19 cellular contexts compared by ENCODE assay signal in genomic region chr2:101064505-101064867, GRCh38.
DNase-seq lines count a peak whose midpoint lies in the region; ATAC-seq and TF ChIP-seq lines count a peak whose summit lies in the region.
"Had no signal": no experiment of that assay in that cellular context is flagged by ENCODE, and none has a peak within 500 bp of the region (broad histone marks: within the 10 kb centered on the region; RNA-seq: fewer than 3 reads in every experiment).

No MANE protein-coding gene starts in this region.

- H3K27me3 Mint-ChIP-seq in osteocyte (ENCODE audit: unreplicated experiment) = no peaks in the 10 kb centered on the region
- H3K27me3 Mint-ChIP-seq: stimulated activated naive CD8-positive, alpha-beta T cell treated with anti-CD3 and anti-CD28 coated beads, Interleukin-15, amount 100 ng/mL, for 72 hours had no signal

- no peaks in the 10 kb centered on the region for H3K9me3 Mint-ChIP-seq in osteocyte (ENCODE audit: unreplicated experiment)
- H3K9me3 Mint-ChIP-seq: activated T-helper 1 cell treated with anti-CD3 and anti-CD28 coated beads, Interleukin-12 subunit alpha, Interleukin-12 subunit beta, Interleukin-2, Interleukin-4 antibody, amounts not matched to agents 30 ng/mL and 10 ng/mL and 1 ng/mL, durations not matched to agents 14 hours and 24 hours and 36 hours; HFFc6; natural killer cell; stimulated activated naive CD8-positive, alpha-beta T cell treated with anti-CD3 and anti-CD28 coated beads, Interleukin-15, amount 100 ng/mL, for 72 hours had no signal

- H3K9ac ChIP-seq in BLaER1 = no peak overlapping the region
- H3K9ac ChIP-seq in HCT116 (ENCODE audit: low read length) = peak overlapping the region; percentile 7

- POLR2A ChIA-PET in HCT116 (lab: Charles Lee) = no interaction called here

- H3K4me2 ChIP-seq in BLaER1 (peak overlapping the region; percentile 51; the same call in 1 of the 2 replicates), HCT116 (ENCODE audit: low read length) (peak overlapping the region; percentile 47)

- peak; percentile 16; the same call in 1 of the 2 replicates for ATAC-seq in HCT116
- ATAC-seq in body of pancreas = no peak
- ATAC-seq: natural killer cell; stimulated activated naive CD8-positive, alpha-beta T cell treated with anti-CD3 and anti-CD28 coated beads, Interleukin-15, amount 100 ng/mL, for 72 hours had no signal

- no TSS peak for BruUV-seq in HCT116 (replicated peaks; lab: Mats Ljungman, UMichigan)

- no peak overlapping the region for H3K27ac ChIP-seq in BLaER1
- peak overlapping the region; percentile 45; the same call in 1 of the 2 replicates for H3K27ac ChIP-seq in HCT116 (ENCODE audit: low read depth, low read length)
- peak overlapping the region in 3 of 4 donors; percentile 67 to 75 (median 70) for H3K27ac ChIP-seq in body of pancreas

- H3K4me1 ChIP-seq in BLaER1 = peaks cover 12% of the 10 kb centered on the region
- peaks cover 19 to 27% of the 10 kb centered on the region in 2 experiments for H3K4me1 ChIP-seq in HCT116 (ENCODE audit: control insufficient read depth in 1 of 2, insufficient read depth in 2 of 2, low read length in 2 of 2)
- H3K4me1 ChIP-seq in body of pancreas = peaks cover 36% of the 10 kb centered on the region

- TF ChIP-seq CTCF in HCT116 (IDR thresholded peaks at IDR 0.05 in 2 of 3, conservative IDR thresholded peaks at IDR 0.05 in 1 of 3; ENCODE audit: borderline replicate concordance in 1 of 3, insufficient read depth in 1 of 3, low read depth in 2 of 3, low read length in 2 of 3) (no peak), body of pancreas (IDR thresholded peaks at IDR 0.05) (no peak), osteocyte (IDR thresholded peaks at IDR 0.05) (no peak)

- TF ChIP-seq POLR2A in HCT116 (IDR thresholded peaks at IDR 0.05; ENCODE audit: borderline replicate concordance, extremely low read depth, insufficient read depth, insufficient read length) (no peak), body of pancreas (IDR thresholded peaks at IDR 0.05) (no peak)

- H4K20me1 ChIP-seq in BLaER1 (no peaks in the 10 kb centered on the region), HCT116 (ENCODE audit: insufficient read depth) (no peaks in the 10 kb centered on the region)

- H3K4me3 Mint-ChIP-seq in osteocyte (ENCODE audit: unreplicated experiment) = no peak overlapping the region
- H3K4me3 Mint-ChIP-seq: activated T-helper 1 cell treated with anti-CD3 and anti-CD28 coated beads, Interleukin-12 subunit alpha, Interleukin-12 subunit beta, Interleukin-2, Interleukin-4 antibody, amounts not matched to agents 30 ng/mL and 10 ng/mL and 1 ng/mL, durations not matched to agents 14 hours and 24 hours and 36 hours; natural killer cell; stimulated activated naive CD8-positive, alpha-beta T cell treated with anti-CD3 and anti-CD28 coated beads, Interleukin-15, amount 100 ng/mL, for 72 hours had no signal

- no peaks in the 10 kb centered on the region for H3K36me3 ChIP-seq in BLaER1
- no peaks in the 10 kb centered on the region for H3K36me3 ChIP-seq in HCT116 (ENCODE audit: control insufficient read depth in 1 of 2, insufficient read depth in 2 of 2, low read length in 2 of 2)
- H3K36me3 ChIP-seq in body of pancreas (replicated peaks in 1 of 2; ENCODE audit: insufficient read depth in 1 of 2, low read depth in 2 of 2) = no peaks in the 10 kb centered on the region

- DNase-seq in HCT116 (ENCODE audit: low read depth, low spot score) (no peak), body of pancreas (no peak), osteocyte (ENCODE audit: extremely low spot score, unreplicated experiment) (no peak), HuH-7 (ENCODE audit: low spot score) (no peak), T1000 (lab: John Stamatoyannopoulos, UW) (no peak), activated gamma-delta T cell treated with Interleukin-2 at 50 U/mL for 16 hours (no peak), NCI-H1105 (lab: John Stamatoyannopoulos, UW) (no peak)
- DNase-seq: activated CD4-positive, alpha-beta T cell treated with anti-CD3 and anti-CD28 coated beads, Interleukin-2, amount 50 U/mL, for 48 hours; DMS 273 treated with DMSO at 0.1 percent for 48 hours; left lung; MM.1S; natural killer cell; NCI-H2081 treated with DMSO at 0.1 percent for 48 hours; NCI-H82; right cardiac atrium; stimulated activated naive CD8-positive, alpha-beta T cell treated with anti-CD3 and anti-CD28 coated beads, Interleukin-15, amount 100 ng/mL, for 72 hours had no signal

- no peaks in the 10 kb centered on the region for H3K9me2 ChIP-seq in HCT116 (ENCODE audit: insufficient read depth)

- H3K27me3 ChIP-seq in BLaER1 = no peaks in the 10 kb centered on the region
- no peaks in the 10 kb centered on the region for H3K27me3 ChIP-seq in HCT116 (ENCODE audit: insufficient read depth, low read length)
- no peaks in the 10 kb centered on the region for H3K27me3 ChIP-seq in body of pancreas
- H3K27me3 ChIP-seq: left lung had no signal

- no peaks in the 10 kb centered on the region for H3K9me3 ChIP-seq in BLaER1
- H3K9me3 ChIP-seq in HCT116 (ENCODE audit: control insufficient read depth in 1 of 2, insufficient read depth in 1 of 2, low read depth in 1 of 2, low read length in 2 of 2) = no peaks in the 10 kb centered on the region
- no peaks in the 10 kb centered on the region for H3K9me3 ChIP-seq in body of pancreas
- H3K9me3 ChIP-seq: left lung had no signal

- no peak overlapping the region for H2AFZ ChIP-seq in HCT116 (ENCODE audit: low read depth, low read length, poor library complexity, severe bottlenecking)

- RAD21 ChIA-PET in HCT116 (lab: Charles Lee; ENCODE audit: low non-redundant PET in 1 of 2, low total read pairs in 2 of 2, uncharacterized antibody in 2 of 2, unreplicated experiment in 2 of 2) = no interaction called here

- CTCF ChIA-PET in HCT116 (lab: Charles Lee) = no interaction called here

- peak overlapping the region; percentile 64 for H3K27ac Mint-ChIP-seq in osteocyte (ENCODE audit: unreplicated experiment)
- H3K27ac Mint-ChIP-seq: activated T-helper 1 cell treated with anti-CD3 and anti-CD28 coated beads, Interleukin-12 subunit alpha, Interleukin-12 subunit beta, Interleukin-2, Interleukin-4 antibody, amounts not matched to agents 30 ng/mL and 10 ng/mL and 1 ng/mL, durations not matched to agents 14 hours and 24 hours and 36 hours; natural killer cell had no signal

- peaks cover 47% of the 10 kb centered on the region for H3K4me1 Mint-ChIP-seq in osteocyte (ENCODE audit: unreplicated experiment)
- H3K4me1 Mint-ChIP-seq: natural killer cell had no signal

- H3K36me3 Mint-ChIP-seq in osteocyte (ENCODE audit: unreplicated experiment) = no peaks in the 10 kb centered on the region
- H3K36me3 Mint-ChIP-seq: natural killer cell had no signal

- WGBS in body of pancreas, 2 donors = 94% methylated on average over 3 of the region's 3 CpGs

- intact Hi-C loops in HCT116 (cut with micrococcal nuclease) = no loop called here
- intact Hi-C loops in body of pancreas (cut with DNase I) = no loop called here

- H3K4me3 ChIP-seq in BLaER1 = no peak overlapping the region
- H3K4me3 ChIP-seq in HCT116 (replicated peaks in 1 of 2; ENCODE audit: low read depth in 1 of 2, low read length in 2 of 2) = no peak overlapping the region
- no peak overlapping the region for H3K4me3 ChIP-seq in body of pancreas
- H3K4me3 ChIP-seq: left lung had no signal

- H3K79me2 ChIP-seq in HCT116 (ENCODE audit: insufficient read depth, low read length) = peaks cover 30% of the 10 kb centered on the region

- TF ChIP-seq RAD21 in HCT116 (IDR thresholded peaks at IDR 0.05; ENCODE audit: low read depth) = no peak

TF ChIP-seq in HCT116, 20 proteins besides CTCF, POLR2A, EP300 and RAD21 (continues in another document):
- TF ChIP-seq TCF7L2 (IDR thresholded peaks at IDR 0.05; ENCODE audit: borderline replicate concordance, extremely low read depth, insufficient read depth, insufficient read length) (no peak), SIN3A (IDR thresholded peaks at IDR 0.05; ENCODE audit: low read depth) (no peak), ATF3 (IDR thresholded peaks at IDR 0.05) (no peak), POLR2AphosphoS5 (IDR thresholded peaks at IDR 0.05; ENCODE audit: low read depth, low read length) (no peak), ZNF274 (IDR thresholded peaks at IDR 0.05; ENCODE audit: low read depth, low read length) (no peak), EZH2phosphoT487 (IDR thresholded peaks at IDR 0.05; ENCODE audit: borderline replicate concordance) (no peak), CBX3 (IDR thresholded peaks at IDR 0.05; ENCODE audit: low read depth) (no peak), MAX (IDR thresholded peaks at IDR 0.05) (no peak), ZBTB33 (IDR thresholded peaks at IDR 0.05; ENCODE audit: extremely low read depth, insufficient replicate concordance, low read length) (no peak), FOSL1 (IDR thresholded peaks at IDR 0.05; ENCODE audit: low read depth) (no peak), EZH2 (IDR thresholded peaks at IDR 0.05) (no peak), ZFX (IDR thresholded peaks at IDR 0.05) (no peak), YY1 (IDR thresholded peaks at IDR 0.05; ENCODE audit: extremely low read depth, insufficient replicate concordance, low read depth, low read length) (no peak), JUND (IDR thresholded peaks at IDR 0.05) (no peak), EGR1 (IDR thresholded peaks at IDR 0.05; ENCODE audit: low read depth) (no peak)
